20 cellular contexts compared by ENCODE assay signal in the genomic region with DNA sequence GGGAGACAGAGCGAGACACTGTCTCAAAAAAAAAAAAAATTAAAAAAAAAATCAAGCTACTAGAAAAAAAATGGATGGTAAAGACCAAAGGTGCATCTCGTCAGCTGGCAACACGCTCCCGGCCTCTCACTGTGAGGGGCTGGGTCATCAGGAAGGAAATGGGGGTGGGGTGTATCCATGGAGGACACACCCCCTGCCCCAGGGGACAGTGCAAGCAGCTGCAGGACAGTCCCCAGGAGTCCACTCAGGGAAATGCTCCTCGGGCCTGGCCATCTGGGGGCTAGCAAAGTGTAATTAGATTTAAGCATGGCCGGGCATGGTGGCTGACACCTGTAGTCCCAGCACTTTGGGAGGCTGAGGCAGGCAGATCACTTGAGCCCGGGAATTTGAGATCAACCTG. TPM values are rescaled to one million over a fixed set of nuclear protein-coding genes. Genes with fewer than 3 reads are reported as not detected.
A peak's percentile ranks its signal among the peaks of the same experiment; 100 is the strongest.
DNase-seq lines count a peak whose midpoint lies in the region; ATAC-seq, FAIRE-seq and TF ChIP-seq lines count a peak whose summit lies in the region.
"Had no signal": no experiment of that assay in that cellular context is flagged by ENCODE, and none has a peak within 500 bp of the region (broad histone marks: within the 10 kb centered on the region; RNA-seq: fewer than 3 reads in every experiment).

No MANE protein-coding gene starts in this region.

- H3K9ac ChIP-seq in HepG2 (ENCODE audit: insufficient read depth, low read depth, low read length): no peak overlapping the region
- H3K9ac ChIP-seq: KMS-11 had no signal

- TF ChIP-seq CTCF in heart right ventricle (IDR thresholded peaks at IDR 0.05) (no peak), left ventricle myocardium inferior (IDR thresholded peaks at IDR 0.05; ENCODE audit: borderline replicate concordance) (no peak), HepG2 (CRISPR knock-in tag; IDR thresholded peaks at IDR 0.05) (no peak)

- H3K4me1 ChIP-seq in heart right ventricle: peaks cover 0 to 3% (median 0%) of the 10 kb centered on the region in 9 donors
- peaks cover 15% of the 10 kb centered on the region for H3K4me1 ChIP-seq in SJCRH30
- H3K4me1 ChIP-seq in left ventricle myocardium inferior: no peaks in the 10 kb centered on the region
- peaks cover 10% of the 10 kb centered on the region; the same call in 1 of the 2 replicates for H3K4me1 ChIP-seq in HepG2 (ENCODE audit: insufficient read depth, low read length)

- TF ChIP-seq EP300 in HepG2 (IDR thresholded peaks at IDR 0.05; ENCODE audit: low read depth in 2 of 2, low read length in 2 of 2): no peak
- TF ChIP-seq EP300 in HepG2 (CRISPR knock-in tag; IDR thresholded peaks at IDR 0.05; ENCODE audit: borderline replicate concordance): no peak

- CTCF ChIA-PET in HepG2 (lab: Yijun Ruan, JAX; ENCODE audit: low intra/inter-chr PET ratio, low total read pairs): no interaction called here

- no peak overlapping the region for H2AFZ ChIP-seq in HepG2 (ENCODE audit: low read length)

- POLR2A ChIA-PET in HepG2 (lab: Yijun Ruan, JAX): no interaction called here

- no peaks in the 10 kb centered on the region for H4K20me1 ChIP-seq in HepG2 (ENCODE audit: insufficient read depth, low read length)

- H3K36me3 ChIP-seq in heart right ventricle (peaks cover 0 to 81% (median 22%) of the 10 kb centered on the region in 9 donors), SJCRH30 (no peaks in the 10 kb centered on the region), left ventricle myocardium inferior (peaks cover 34% of the 10 kb centered on the region), HepG2 (replicated peaks in 1 of 2; ENCODE audit: control insufficient read depth in 1 of 2, insufficient read depth in 2 of 2, low read length in 2 of 2) (no peaks in the 10 kb centered on the region)

- H3K27me3 ChIP-seq in heart right ventricle: no peaks in the 10 kb centered on the region
- H3K27me3 ChIP-seq in SJCRH30: no peaks in the 10 kb centered on the region
- H3K27me3 ChIP-seq in left ventricle myocardium inferior (ENCODE audit: low read depth): no peaks in the 10 kb centered on the region
- H3K27me3 ChIP-seq in HepG2 (ENCODE audit: control insufficient read depth in 1 of 2, insufficient read depth in 2 of 2, low read length in 2 of 2): no peaks in the 10 kb centered on the region

- H3K27ac ChIP-seq in heart right ventricle: no peak overlapping the region
- peak overlapping the region; percentile 98 for H3K27ac ChIP-seq in SJCRH30
- H3K27ac ChIP-seq in left ventricle myocardium inferior (replicated peaks): no peak overlapping the region
- no peak overlapping the region for H3K27ac ChIP-seq in HepG2 (ENCODE audit: extremely low read length, insufficient read depth, low read length)
- H3K27ac ChIP-seq: KMS-11 had no signal

- no peak for TF ChIP-seq RAD21 in HepG2 (CRISPR knock-in tag; IDR thresholded peaks at IDR 0.05)

- no peak for FAIRE-seq in HepG2 (lab: Jason Lieb, UNC)

- DNase-seq in heart right ventricle (peak; percentile 13 to 37), Right ventricle myocardium inferior (ENCODE audit: missing footprints) (no peak), SJCRH30 (peak; percentile 74 to 76), left ventricle myocardium inferior (peak; percentile 26), UCSD-AML1 (lab: John Stamatoyannopoulos, UW; ENCODE audit: unreplicated experiment) (no peak), HepG2 (ENCODE audit: low spot score) (no peak)
- DNase-seq: ACHN; CD4-positive, CD25-positive, alpha-beta regulatory T cell; COR-L47; GDM1; H9; MV-4-11; NCI-H2081 treated with DMSO at 0.1 percent for 48 hours; NCI-H2227 treated with DMSO at 0.1 percent for 48 hours; NCI-H510A treated with DMSO at 0.1 percent for 48 hours; NCI-H82; SIG-M5 had no signal

- in situ Hi-C loops in HepG2 (cut with HindIII; ENCODE audit: extremely low pct_ligation_motif_present, low pct_unique_long_range_greater_than_20kb): no loop called here

- TF ChIP-seq POLR2A in HepG2 (IDR thresholded peaks at IDR 0.05; ENCODE audit: insufficient read depth in 1 of 2, low read depth in 2 of 2, low read length in 2 of 2): no peak

- peak in 5 of 8 donors; percentile 60 to 83 (median 70) for ATAC-seq in heart right ventricle
- no peak for ATAC-seq in Right ventricle myocardium inferior
- ATAC-seq in GM21526 (IDR thresholded peaks at IDR 0.05; ENCODE audit: low FRiP score, unreplicated experiment): no peak
- no peak for ATAC-seq in HepG2

- H3K4me2 ChIP-seq in HepG2 (ENCODE audit: low read depth, low read length): no peak overlapping the region
- H3K4me2 ChIP-seq: KMS-11 had no signal

- BruUV-seq in HepG2 (replicated peaks; lab: Mats Ljungman, UMichigan): no TSS peak

- H3K79me2 ChIP-seq in HepG2 (ENCODE audit: insufficient read depth, low read length): no peaks in the 10 kb centered on the region

- no peaks in the 10 kb centered on the region for H3K9me3 ChIP-seq in heart right ventricle
- H3K9me3 ChIP-seq in SJCRH30 (replicated peaks): no peaks in the 10 kb centered on the region
- no peaks in the 10 kb centered on the region for H3K9me3 ChIP-seq in left ventricle myocardium inferior (replicated peaks)
- H3K9me3 ChIP-seq in HepG2 (ENCODE audit: low read length): no peaks in the 10 kb centered on the region

- intact Hi-C loops in heart right ventricle (cut with DNase I) (no loop called here), Right ventricle myocardium inferior (cut with DNase I) (no loop called here), left ventricle myocardium inferior (cut with micrococcal nuclease) (no loop called here), HepG2 (cut with micrococcal nuclease; ENCODE audit: unreplicated experiment) (no loop called here)

- no peak overlapping the region for H3K4me3 ChIP-seq in heart right ventricle
- H3K4me3 ChIP-seq in SJCRH30: no peak overlapping the region
- no peak overlapping the region for H3K4me3 ChIP-seq in left ventricle myocardium inferior
- no peak overlapping the region for H3K4me3 ChIP-seq in HepG2 (replicated peaks in 1 of 3; ENCODE audit: insufficient read depth in 1 of 3, low read depth in 2 of 3, low read length in 3 of 3)

- WGBS in heart right ventricle, 2 donors: 69% methylated on average over 7 of the region's 7 CpGs
- 68% methylated on average over 6 of the region's 7 CpGs for WGBS in HepG2 (ENCODE audit: low lambda C conversion rate)

RNA-seq across cellular contexts. Expression of gene TTLL1, which starts 23.1 kb away (rescaled TPM):
- 10 to 100 TPM in 7 of 10 donors, 1 to 10 TPM in 3; 7.2 to 14.5 (median 11.0) TPM for total RNA-seq in heart right ventricle
- 1 to 10 TPM; 4.5 to 5.7 TPM for polyA plus RNA-seq in heart right ventricle
- total RNA-seq in Right ventricle myocardium inferior: 7.3 TPM
- 2.8 and 2.9 TPM in 2 replicates for total RNA-seq in SJCRH30 (2014; rRNA removed; shearing (Covaris generic))
- 8.5 TPM for total RNA-seq in left ventricle myocardium inferior
- total RNA-seq in HepG2 (2016; rRNA removed; fragmentation: Illumina TruSeq; extraction: Trizol): 1.6 and 2.0 TPM in 2 replicates
- 0.79 and 1.5 TPM in 2 replicates for total RNA-seq in HepG2 (2016; cell fraction: cytosol; rRNA removed; fragmentation: Illumina TruSeq; extraction: Trizol; ENCODE audit: low read depth)
- 1.5 and 1.6 TPM in 2 replicates for total RNA-seq in HepG2 (2016; cell fraction: insoluble cytoplasmic fraction; rRNA removed; fragmentation: Illumina TruSeq; extraction: Trizol)
- total RNA-seq in HepG2 (2016; cell fraction: membrane; rRNA removed; fragmentation: Illumina TruSeq; extraction: Trizol): 1.4 and 1.7 TPM in 2 replicates
- total RNA-seq in HepG2 (2016; cell fraction: nucleus; rRNA removed; fragmentation: Illumina TruSeq; extraction: Trizol): 0.78 and 0.81 TPM in 2 replicates
- polyA plus RNA-seq in HepG2 (2011; rRNA removed): 5.3 and 6.6 TPM in 2 replicates
- polyA plus RNA-seq in HepG2 (2011; cell fraction: cytosol; rRNA removed): 5.4 and 5.9 TPM in 2 replicates
- polyA plus RNA-seq in HepG2 (2011; cell fraction: nucleus; rRNA removed): 2.1 and 3.6 TPM in 2 replicates
- 2.3 and 3.4 TPM in 2 replicates for polyA plus RNA-seq in HepG2 (2012)
- polyA plus RNA-seq in HepG2 (2016; cell fraction: cytosol; fragmentation: Illumina TruSeq; extraction: Trizol; ENCODE audit: low read depth): 0.96 and 1.6 TPM in 2 replicates
- polyA plus RNA-seq in HepG2 (2016; cell fraction: insoluble cytoplasmic fraction; fragmentation: Illumina TruSeq; extraction: Trizol; ENCODE audit: low read depth): 1.8 TPM in 2 replicates
- polyA plus RNA-seq in HepG2 (2016; cell fraction: membrane; fragmentation: Illumina TruSeq; extraction: Trizol; ENCODE audit: low read depth): 1.4 and 2.3 TPM in 2 replicates
- polyA plus RNA-seq in HepG2 (2016; cell fraction: nucleus; fragmentation: Illumina TruSeq; extraction: Trizol; ENCODE audit: insufficient read depth, low read depth): 1.5 and 1.7 TPM in 2 replicates
- 0.98 and 3.3 TPM in 2 replicates for polyA minus RNA-seq in HepG2 (2011; rRNA and poly(A)+ RNA removed; ENCODE audit: low replicate concordance)
- polyA minus RNA-seq in HepG2 (2011; cell fraction: cytosol; rRNA and poly(A)+ RNA removed): 1.8 and 2.1 TPM in 2 replicates
- polyA minus RNA-seq in HepG2 (2011; cell fraction: nucleus; rRNA and poly(A)+ RNA removed): 1.1 and 1.2 TPM in 2 replicates

RNA-seq across cellular contexts. Expression of gene BIK, which starts 44.4 kb away (rescaled TPM):
- total RNA-seq in heart right ventricle (under 1 TPM in 5 of 10 donors, not detected in 5; 0.32 to 0.81 (median 0.57) TPM), Right ventricle myocardium inferior (0.43 TPM), left ventricle myocardium inferior (0.41 TPM), HepG2 (2016; rRNA removed; fragmentation: Illumina TruSeq; extraction: Trizol) (0.66 and 0.80 TPM in 2 replicates)
- polyA plus RNA-seq in heart right ventricle (under 1 TPM; 0.28 to 0.88 TPM), HepG2 (2011; rRNA removed) (0.27 and 0.54 TPM in 2 replicates)
- 0.14 TPM in 1 of 2 replicates, not detected in the other for total RNA-seq in SJCRH30 (2014; rRNA removed; shearing (Covaris generic))
- 0.30 and 0.71 TPM in 2 replicates for total RNA-seq in HepG2 (2016; cell fraction: cytosol; rRNA removed; fragmentation: Illumina TruSeq; extraction: Trizol; ENCODE audit: low read depth)
- 0.88 and 1.2 TPM in 2 replicates for total RNA-seq in HepG2 (2016; cell fraction: insoluble cytoplasmic fraction; rRNA removed; fragmentation: Illumina TruSeq; extraction: Trizol)
- total RNA-seq in HepG2 (2016; cell fraction: membrane; rRNA removed; fragmentation: Illumina TruSeq; extraction: Trizol): 0.31 and 0.72 TPM in 2 replicates
- total RNA-seq in HepG2 (2016; cell fraction: nucleus; rRNA removed; fragmentation: Illumina TruSeq; extraction: Trizol): 0.71 TPM in 1 of 2 replicates, not detected in the other
- 0.69 and 0.76 TPM in 2 replicates for polyA plus RNA-seq in HepG2 (2011; cell fraction: cytosol; rRNA removed)
- polyA plus RNA-seq in HepG2 (2011; cell fraction: nucleus; rRNA removed): 0.90 and 1.2 TPM in 2 replicates
- polyA plus RNA-seq in HepG2 (2012): 0.17 and 0.71 TPM in 2 replicates
- polyA plus RNA-seq in HepG2 (2016; cell fraction: cytosol; fragmentation: Illumina TruSeq; extraction: Trizol; ENCODE audit: low read depth): 0.15 and 0.28 TPM in 2 replicates
- 0.54 and 0.69 TPM in 2 replicates for polyA plus RNA-seq in HepG2 (2016; cell fraction: insoluble cytoplasmic fraction; fragmentation: Illumina TruSeq; extraction: Trizol; ENCODE audit: low read depth)
- polyA plus RNA-seq in HepG2 (2016; cell fraction: membrane; fragmentation: Illumina TruSeq; extraction: Trizol; ENCODE audit: low read depth): 0.19 TPM in 1 of 2 replicates, not detected in the other
- 0.53 and 1.3 TPM in 2 replicates for polyA plus RNA-seq in HepG2 (2016; cell fraction: nucleus; fragmentation: Illumina TruSeq; extraction: Trizol; ENCODE audit: insufficient read depth, low read depth)
- 0.58 and 0.82 TPM in 2 replicates for polyA minus RNA-seq in HepG2 (2011; rRNA and poly(A)+ RNA removed; ENCODE audit: low replicate concordance)
- not detected in 2 replicates for polyA minus RNA-seq in HepG2 (2011; cell fraction: cytosol; rRNA and poly(A)+ RNA removed)
- 0.62 TPM in 1 of 2 replicates, not detected in the other for polyA minus RNA-seq in HepG2 (2011; cell fraction: nucleus; rRNA and poly(A)+ RNA removed)
- total RNA-seq: RPMI7951 had no signal

RNA-seq across cellular contexts. Expression of gene PACSIN2, which starts 51.2 kb away (rescaled TPM):
- total RNA-seq in heart right ventricle (10 to 100 TPM; 45.0 to 69.7 (median 57.8) TPM), Right ventricle myocardium inferior (64.9 TPM), left ventricle myocardium inferior (64.8 TPM), HepG2 (2016; rRNA removed; fragmentation: Illumina TruSeq; extraction: Trizol) (54.1 and 65.1 TPM in 2 replicates)
- polyA plus RNA-seq in heart right ventricle (10 to 100 TPM; 24.3 to 41.7 TPM), HepG2 (2011; rRNA removed) (64.1 and 68.8 TPM in 2 replicates)
- 78.3 and 78.5 TPM in 2 replicates for total RNA-seq in SJCRH30 (2014; rRNA removed; shearing (Covaris generic))
- 5.4 and 5.7 TPM in 2 replicates for total RNA-seq in HepG2 (2016; cell fraction: cytosol; rRNA removed; fragmentation: Illumina TruSeq; extraction: Trizol; ENCODE audit: low read depth)
- 53.7 and 62.1 TPM in 2 replicates for total RNA-seq in HepG2 (2016; cell fraction: insoluble cytoplasmic fraction; rRNA removed; fragmentation: Illumina TruSeq; extraction: Trizol)
- 15.4 and 16.7 TPM in 2 replicates for total RNA-seq in HepG2 (2016; cell fraction: membrane; rRNA removed; fragmentation: Illumina TruSeq; extraction: Trizol)
- 35.2 and 37.4 TPM in 2 replicates for total RNA-seq in HepG2 (2016; cell fraction: nucleus; rRNA removed; fragmentation: Illumina TruSeq; extraction: Trizol)
- 70.2 and 76.7 TPM in 2 replicates for polyA plus RNA-seq in HepG2 (2011; cell fraction: cytosol; rRNA removed)
- 42.1 and 45.1 TPM in 2 replicates for polyA plus RNA-seq in HepG2 (2011; cell fraction: nucleus; rRNA removed)
- polyA plus RNA-seq in HepG2 (2012): 42.2 and 49.5 TPM in 2 replicates
- 3.1 and 3.5 TPM in 2 replicates for polyA plus RNA-seq in HepG2 (2016; cell fraction: cytosol; fragmentation: Illumina TruSeq; extraction: Trizol; ENCODE audit: low read depth)
- polyA plus RNA-seq in HepG2 (2016; cell fraction: insoluble cytoplasmic fraction; fragmentation: Illumina TruSeq; extraction: Trizol; ENCODE audit: low read depth): 60.9 and 68.0 TPM in 2 replicates
- 8.6 and 9.2 TPM in 2 replicates for polyA plus RNA-seq in HepG2 (2016; cell fraction: membrane; fragmentation: Illumina TruSeq; extraction: Trizol; ENCODE audit: low read depth)
- polyA plus RNA-seq in HepG2 (2016; cell fraction: nucleus; fragmentation: Illumina TruSeq; extraction: Trizol; ENCODE audit: insufficient read depth, low read depth): 40.7 and 42.6 TPM in 2 replicates
- polyA minus RNA-seq in HepG2 (2011; rRNA and poly(A)+ RNA removed; ENCODE audit: low replicate concordance): 20.8 and 43.5 TPM in 2 replicates
- polyA minus RNA-seq in HepG2 (2011; cell fraction: cytosol; rRNA and poly(A)+ RNA removed): 26.2 and 26.4 TPM in 2 replicates
- 29.3 and 33.6 TPM in 2 replicates for polyA minus RNA-seq in HepG2 (2011; cell fraction: nucleus; rRNA and poly(A)+ RNA removed)

Comparison
In these comparisons a context has a peak if more than half of its experiments do, and no peak if none do; other contexts are left out.
1. ATAC-seq: peak in heart right ventricle (5 of 8); none in Right ventricle myocardium inferior (single experiment), GM21526 (single experiment) and HepG2 (single experiment).
2. DNase-seq: peak in heart right ventricle (2 of 2), SJCRH30 (2 of 2) and left ventricle myocardium inferior (single experiment); none in Right ventricle myocardium inferior (single experiment), UCSD-AML1 (single experiment) and HepG2 (single experiment).